ENCODE assay signal across 10 cellular contexts in genomic region chr14:102220031-102220430, GRCh38.
DNase-seq lines count a peak whose midpoint lies in the region; ATAC-seq and TF ChIP-seq lines count a peak whose summit lies in the region.
"Had no signal": no experiment of that assay in that cellular context is flagged by ENCODE, and none has a peak within 500 bp of the region (broad histone marks: within the 10 kb centered on the region; RNA-seq: fewer than 3 reads in every experiment).

No MANE protein-coding gene starts in this region.

- no peaks in the 10 kb centered on the region for H3K27me3 ChIP-seq in CD8-positive, alpha-beta T cell (ENCODE audit: insufficient read depth, low read length)
- no peaks in the 10 kb centered on the region for H3K27me3 ChIP-seq in foreskin keratinocyte
- H3K27me3 ChIP-seq in osteoblast (ENCODE audit: insufficient read depth, low read length): no peaks in the 10 kb centered on the region

- H3K4me1 ChIP-seq in CD8-positive, alpha-beta T cell (ENCODE audit: insufficient read depth, low read length): no peaks in the 10 kb centered on the region
- peaks cover 8% of the 10 kb centered on the region for H3K4me1 ChIP-seq in foreskin keratinocyte
- peaks cover 25% of the 10 kb centered on the region for H3K4me1 ChIP-seq in osteoblast (ENCODE audit: insufficient read depth, low read length)

- no peak overlapping the region for H3K4me3 ChIP-seq in CD8-positive, alpha-beta T cell (ENCODE audit: low read depth, low read length)
- H3K4me3 ChIP-seq in osteoblast (ENCODE audit: insufficient read depth, low read length): no peak overlapping the region

- ATAC-seq in CD8-positive, alpha-beta T cell: no peak
- ATAC-seq in GM19023 (IDR thresholded peaks at IDR 0.05; ENCODE audit: unreplicated experiment) (peak; percentile 97), HG02759 (IDR thresholded peaks at IDR 0.05; ENCODE audit: unreplicated experiment) (peak; percentile 89), foreskin keratinocyte (no peak)

- POLR2A ChIA-PET in CD8-positive, alpha-beta T cell (lab: Charles Lee): no interaction called here

- H2AFZ ChIP-seq in osteoblast (ENCODE audit: low read length): no peak overlapping the region

- CTCF ChIA-PET in CD8-positive, alpha-beta T cell (lab: Charles Lee): no interaction called here
- CTCF ChIA-PET in Calu3 (lab: Charles Lee): no interaction called here

- peak overlapping the region; percentile 73 for H3K27ac Mint-ChIP-seq in CD8-positive, alpha-beta T cell
- H3K27ac Mint-ChIP-seq in Calu3 (ENCODE audit: unreplicated experiment): no peak overlapping the region

- no peak overlapping the region for H3K4me3 Mint-ChIP-seq in CD8-positive, alpha-beta T cell
- H3K4me3 Mint-ChIP-seq in Calu3 (ENCODE audit: low read depth, unreplicated experiment): no peak overlapping the region

- no peaks in the 10 kb centered on the region for H3K4me1 Mint-ChIP-seq in CD8-positive, alpha-beta T cell (ENCODE audit: low read depth)
- no peaks in the 10 kb centered on the region for H3K4me1 Mint-ChIP-seq in Calu3 (ENCODE audit: low read depth, unreplicated experiment)

- peaks cover 5% of the 10 kb centered on the region for H3K36me3 ChIP-seq in CD8-positive, alpha-beta T cell (ENCODE audit: insufficient read depth, low read length)
- H3K36me3 ChIP-seq in osteoblast (ENCODE audit: insufficient read depth, low read length): peaks cover 65% of the 10 kb centered on the region

- no peaks in the 10 kb centered on the region for H3K9me3 Mint-ChIP-seq in CD8-positive, alpha-beta T cell
- no peaks in the 10 kb centered on the region for H3K9me3 Mint-ChIP-seq in Calu3 (ENCODE audit: low read depth, unreplicated experiment)

- H3K79me2 ChIP-seq in osteoblast (ENCODE audit: insufficient read depth, low read length): peaks cover 51% of the 10 kb centered on the region

- no TSS peak for BruUV-seq in Calu3 (replicated peaks; lab: Mats Ljungman, UMichigan)

- no peak for TF ChIP-seq CTCF in CD8-positive, alpha-beta T cell (IDR thresholded peaks at IDR 0.05)
- no peak for TF ChIP-seq CTCF in foreskin keratinocyte (conservative IDR thresholded peaks at IDR 0.05)
- TF ChIP-seq CTCF in osteoblast (IDR thresholded peaks at IDR 0.05; ENCODE audit: extremely low read depth, low read depth, low read length): no peak
- no peak for TF ChIP-seq CTCF in Calu3 (IDR thresholded peaks at IDR 0.05; ENCODE audit: unreplicated experiment)

- DNase-seq in CD8-positive, alpha-beta T cell: no peak
- peak; percentile 78 for DNase-seq in NCI-H2107 (lab: John Stamatoyannopoulos, UW)
- DNase-seq in GDM1 (lab: John Stamatoyannopoulos, UW): no peak
- no peak for DNase-seq in foreskin keratinocyte
- DNase-seq in osteoblast (ENCODE audit: insufficient read length, low spot score, missing footprints): no peak
- no peak for DNase-seq in Calu3
- DNase-seq: amygdala had no signal

- H4K20me1 ChIP-seq in osteoblast (ENCODE audit: insufficient read depth, low read length): peaks cover 21% of the 10 kb centered on the region

- no peaks in the 10 kb centered on the region for H3K9me3 ChIP-seq in CD8-positive, alpha-beta T cell (ENCODE audit: low read length)
- no peaks in the 10 kb centered on the region for H3K9me3 ChIP-seq in osteoblast (ENCODE audit: low read depth, low read length)

- H3K27me3 Mint-ChIP-seq in CD8-positive, alpha-beta T cell (ENCODE audit: low read depth): no peaks in the 10 kb centered on the region
- no peaks in the 10 kb centered on the region for H3K27me3 Mint-ChIP-seq in Calu3 (ENCODE audit: unreplicated experiment)

- H3K27ac ChIP-seq in CD8-positive, alpha-beta T cell (ENCODE audit: low read depth, low read length): no peak overlapping the region
- H3K27ac ChIP-seq in foreskin keratinocyte (no peak overlapping the region), osteoblast (ENCODE audit: low read depth, low read length) (no peak overlapping the region)
- H3K27ac ChIP-seq: HL-60 had no signal

- intact Hi-C loops in CD8-positive, alpha-beta T cell (cut with DNase I, micrococcal nuclease): no loop called here
- intact Hi-C loops in Calu3 (cut with micrococcal nuclease; ENCODE audit: unreplicated experiment): no loop called here

- no peak overlapping the region for H3K4me2 ChIP-seq in osteoblast (ENCODE audit: insufficient read depth, low read length)

- peaks cover 23% of the 10 kb centered on the region for H3K36me3 Mint-ChIP-seq in CD8-positive, alpha-beta T cell
- H3K36me3 Mint-ChIP-seq in Calu3 (ENCODE audit: insufficient read depth, unreplicated experiment): peaks cover 53% of the 10 kb centered on the region

Comparison
In these comparisons a context has a peak if more than half of its experiments do, and no peak if none do; other contexts are left out.
1. ATAC-seq: peak in GM19023 (single experiment) and HG02759 (single experiment); none in CD8-positive, alpha-beta T cell (single experiment) and foreskin keratinocyte (single experiment).